In the genomic region with DNA sequence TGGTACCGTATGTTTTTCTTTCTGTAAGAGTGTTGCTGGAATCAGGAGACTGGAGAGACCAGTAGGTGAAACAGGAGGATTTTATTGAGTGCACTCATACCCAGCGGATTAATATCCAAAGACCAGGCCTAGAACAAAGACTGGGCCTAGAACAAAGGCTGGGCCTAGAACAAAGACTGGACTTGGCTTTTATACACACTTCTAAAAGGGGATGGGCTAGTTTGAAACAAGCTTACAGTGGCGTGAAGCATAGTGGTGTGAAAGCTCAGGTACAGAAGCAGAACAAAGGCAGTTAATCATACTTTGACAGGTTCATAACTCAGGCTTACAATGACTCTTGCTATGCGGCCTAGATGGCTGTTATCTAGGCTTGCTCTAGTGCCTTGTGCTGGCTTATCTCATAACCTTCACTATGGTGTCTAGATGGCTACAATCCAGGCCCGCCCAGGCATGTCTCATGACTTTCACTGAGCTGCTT, we compare ENCODE assay signal across 1 cellular context.
A peak's percentile ranks its signal among the peaks of the same experiment; 100 is the strongest.
TF ChIP-seq lines count a peak whose summit lies in the region.

No MANE protein-coding gene starts in this region.

TF ChIP-seq in K562, 482 proteins besides CTCF, POLR2A, EP300 and RAD21 (continued from another document and continues in another):
- TF ChIP-seq, protein P1, sequence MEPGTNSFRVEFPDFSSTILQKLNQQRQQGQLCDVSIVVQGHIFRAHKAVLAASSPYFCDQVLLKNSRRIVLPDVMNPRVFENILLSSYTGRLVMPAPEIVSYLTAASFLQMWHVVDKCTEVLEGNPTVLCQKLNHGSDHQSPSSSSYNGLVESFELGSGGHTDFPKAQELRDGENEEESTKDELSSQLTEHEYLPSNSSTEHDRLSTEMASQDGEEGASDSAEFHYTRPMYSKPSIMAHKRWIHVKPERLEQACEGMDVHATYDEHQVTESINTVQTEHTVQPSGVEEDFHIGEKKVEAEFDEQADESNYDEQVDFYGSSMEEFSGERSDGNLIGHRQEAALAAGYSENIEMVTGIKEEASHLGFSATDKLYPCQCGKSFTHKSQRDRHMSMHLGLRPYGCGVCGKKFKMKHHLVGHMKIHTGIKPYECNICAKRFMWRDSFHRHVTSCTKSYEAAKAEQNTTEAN (CRISPR knock-in tag; IDR thresholded peaks at IDR 0.05), result no peak
- TF ChIP-seq ZNF24 (IDR thresholded peaks at IDR 0.05), result no peak; the same call in 1 of the 2 replicates
- no peak for TF ChIP-seq PCBP2 (IDR thresholded peaks at IDR 0.05; ENCODE audit: low read depth, low read length, poor library complexity, severe bottlenecking)
- TF ChIP-seq, protein P2, sequence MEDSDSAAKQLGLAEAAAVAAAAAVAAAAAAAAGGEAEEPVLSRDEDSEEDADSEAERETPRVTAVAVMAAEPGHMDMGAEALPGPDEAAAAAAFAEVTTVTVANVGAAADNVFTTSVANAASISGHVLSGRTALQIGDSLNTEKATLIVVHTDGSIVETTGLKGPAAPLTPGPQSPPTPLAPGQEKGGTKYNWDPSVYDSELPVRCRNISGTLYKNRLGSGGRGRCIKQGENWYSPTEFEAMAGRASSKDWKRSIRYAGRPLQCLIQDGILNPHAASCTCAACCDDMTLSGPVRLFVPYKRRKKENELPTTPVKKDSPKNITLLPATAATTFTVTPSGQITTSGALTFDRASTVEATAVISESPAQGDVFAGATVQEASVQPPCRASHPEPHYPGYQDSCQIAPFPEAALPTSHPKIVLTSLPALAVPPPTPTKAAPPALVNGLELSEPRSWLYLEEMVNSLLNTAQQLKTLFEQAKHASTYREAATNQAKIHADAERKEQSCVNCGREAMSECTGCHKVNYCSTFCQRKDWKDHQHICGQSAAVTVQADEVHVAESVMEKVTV (CRISPR knock-in tag; IDR thresholded peaks at IDR 0.05), result 0 out of 2 replicates have a peak, but pooled peaks have one; percentile 12
- TF ChIP-seq HOMEZ (CRISPR knock-in tag; IDR thresholded peaks at IDR 0.05), result no peak; the same call in 1 of the 2 replicates
- TF ChIP-seq FIP1L1 (IDR thresholded peaks at IDR 0.05; ENCODE audit: low read depth, low read length, poor library complexity, severe bottlenecking), result no peak
- TF ChIP-seq, protein P3, sequence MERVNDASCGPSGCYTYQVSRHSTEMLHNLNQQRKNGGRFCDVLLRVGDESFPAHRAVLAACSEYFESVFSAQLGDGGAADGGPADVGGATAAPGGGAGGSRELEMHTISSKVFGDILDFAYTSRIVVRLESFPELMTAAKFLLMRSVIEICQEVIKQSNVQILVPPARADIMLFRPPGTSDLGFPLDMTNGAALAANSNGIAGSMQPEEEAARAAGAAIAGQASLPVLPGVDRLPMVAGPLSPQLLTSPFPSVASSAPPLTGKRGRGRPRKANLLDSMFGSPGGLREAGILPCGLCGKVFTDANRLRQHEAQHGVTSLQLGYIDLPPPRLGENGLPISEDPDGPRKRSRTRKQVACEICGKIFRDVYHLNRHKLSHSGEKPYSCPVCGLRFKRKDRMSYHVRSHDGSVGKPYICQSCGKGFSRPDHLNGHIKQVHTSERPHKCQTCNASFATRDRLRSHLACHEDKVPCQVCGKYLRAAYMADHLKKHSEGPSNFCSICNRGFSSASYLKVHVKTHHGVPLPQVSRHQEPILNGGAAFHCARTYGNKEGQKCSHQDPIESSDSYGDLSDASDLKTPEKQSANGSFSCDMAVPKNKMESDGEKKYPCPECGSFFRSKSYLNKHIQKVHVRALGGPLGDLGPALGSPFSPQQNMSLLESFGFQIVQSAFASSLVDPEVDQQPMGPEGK (CRISPR knock-in tag; IDR thresholded peaks at IDR 0.05; ENCODE audit: borderline replicate concordance), result no peak
- TF ChIP-seq ZNF263 (CRISPR knock-in tag; IDR thresholded peaks at IDR 0.05; ENCODE audit: borderline replicate concordance), result no peak
- no peak for TF ChIP-seq ARID2 (IDR thresholded peaks at IDR 0.05)
- no peak for TF ChIP-seq XRCC4 (IDR thresholded peaks at IDR 0.05; ENCODE audit: extremely low read depth, insufficient read depth, insufficient read length)
- no peak for TF ChIP-seq IRF9 (tag; IDR thresholded peaks at IDR 0.05)
- no peak for TF ChIP-seq MXI1 (IDR thresholded peaks at IDR 0.05; ENCODE audit: low read depth, low read length)
- TF ChIP-seq RNF219 (CRISPR knock-in tag; IDR thresholded peaks at IDR 0.05), result no peak
- TF ChIP-seq, protein P4, sequence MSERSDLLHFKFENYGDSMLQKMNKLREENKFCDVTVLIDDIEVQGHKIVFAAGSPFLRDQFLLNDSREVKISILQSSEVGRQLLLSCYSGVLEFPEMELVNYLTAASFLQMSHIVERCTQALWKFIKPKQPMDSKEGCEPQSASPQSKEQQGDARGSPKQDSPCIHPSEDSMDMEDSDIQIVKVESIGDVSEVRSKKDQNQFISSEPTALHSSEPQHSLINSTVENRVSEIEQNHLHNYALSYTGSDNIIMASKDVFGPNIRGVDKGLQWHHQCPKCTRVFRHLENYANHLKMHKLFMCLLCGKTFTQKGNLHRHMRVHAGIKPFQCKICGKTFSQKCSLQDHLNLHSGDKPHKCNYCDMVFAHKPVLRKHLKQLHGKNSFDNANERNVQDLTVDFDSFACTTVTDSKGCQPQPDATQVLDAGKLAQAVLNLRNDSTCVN (CRISPR knock-in tag; IDR thresholded peaks at IDR 0.05), result no peak
- TF ChIP-seq LEF1 (IDR thresholded peaks at IDR 0.05), result peak; percentile 75
- TF ChIP-seq KLF10 (CRISPR knock-in tag; IDR thresholded peaks at IDR 0.05), result no peak
- TF ChIP-seq ZNF175 (CRISPR knock-in tag; IDR thresholded peaks at IDR 0.05; ENCODE audit: low read depth), result no peak
- TF ChIP-seq, protein P5, sequence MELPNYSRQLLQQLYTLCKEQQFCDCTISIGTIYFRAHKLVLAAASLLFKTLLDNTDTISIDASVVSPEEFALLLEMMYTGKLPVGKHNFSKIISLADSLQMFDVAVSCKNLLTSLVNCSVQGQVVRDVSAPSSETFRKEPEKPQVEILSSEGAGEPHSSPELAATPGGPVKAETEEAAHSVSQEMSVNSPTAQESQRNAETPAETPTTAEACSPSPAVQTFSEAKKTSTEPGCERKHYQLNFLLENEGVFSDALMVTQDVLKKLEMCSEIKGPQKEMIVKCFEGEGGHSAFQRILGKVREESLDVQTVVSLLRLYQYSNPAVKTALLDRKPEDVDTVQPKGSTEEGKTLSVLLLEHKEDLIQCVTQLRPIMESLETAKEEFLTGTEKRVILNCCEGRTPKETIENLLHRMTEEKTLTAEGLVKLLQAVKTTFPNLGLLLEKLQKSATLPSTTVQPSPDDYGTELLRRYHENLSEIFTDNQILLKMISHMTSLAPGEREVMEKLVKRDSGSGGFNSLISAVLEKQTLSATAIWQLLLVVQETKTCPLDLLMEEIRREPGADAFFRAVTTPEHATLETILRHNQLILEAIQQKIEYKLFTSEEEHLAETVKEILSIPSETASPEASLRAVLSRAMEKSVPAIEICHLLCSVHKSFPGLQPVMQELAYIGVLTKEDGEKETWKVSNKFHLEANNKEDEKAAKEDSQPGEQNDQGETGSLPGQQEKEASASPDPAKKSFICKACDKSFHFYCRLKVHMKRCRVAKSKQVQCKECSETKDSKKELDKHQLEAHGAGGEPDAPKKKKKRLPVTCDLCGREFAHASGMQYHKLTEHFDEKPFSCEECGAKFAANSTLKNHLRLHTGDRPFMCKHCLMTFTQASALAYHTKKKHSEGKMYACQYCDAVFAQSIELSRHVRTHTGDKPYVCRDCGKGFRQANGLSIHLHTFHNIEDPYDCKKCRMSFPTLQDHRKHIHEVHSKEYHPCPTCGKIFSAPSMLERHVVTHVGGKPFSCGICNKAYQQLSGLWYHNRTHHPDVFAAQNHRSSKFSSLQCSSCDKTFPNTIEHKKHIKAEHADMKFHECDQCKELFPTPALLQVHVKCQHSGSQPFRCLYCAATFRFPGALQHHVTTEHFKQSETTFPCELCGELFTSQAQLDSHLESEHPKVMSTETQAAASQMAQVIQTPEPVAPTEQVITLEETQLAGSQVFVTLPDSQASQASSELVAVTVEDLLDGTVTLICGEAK (IDR thresholded peaks at IDR 0.05), result 0 out of 2 replicates have a peak, but pooled peaks have one; percentile 33
- TF ChIP-seq, protein P5 (CRISPR knock-in tag; IDR thresholded peaks at IDR 0.05), result no peak
- TF ChIP-seq, protein P6, sequence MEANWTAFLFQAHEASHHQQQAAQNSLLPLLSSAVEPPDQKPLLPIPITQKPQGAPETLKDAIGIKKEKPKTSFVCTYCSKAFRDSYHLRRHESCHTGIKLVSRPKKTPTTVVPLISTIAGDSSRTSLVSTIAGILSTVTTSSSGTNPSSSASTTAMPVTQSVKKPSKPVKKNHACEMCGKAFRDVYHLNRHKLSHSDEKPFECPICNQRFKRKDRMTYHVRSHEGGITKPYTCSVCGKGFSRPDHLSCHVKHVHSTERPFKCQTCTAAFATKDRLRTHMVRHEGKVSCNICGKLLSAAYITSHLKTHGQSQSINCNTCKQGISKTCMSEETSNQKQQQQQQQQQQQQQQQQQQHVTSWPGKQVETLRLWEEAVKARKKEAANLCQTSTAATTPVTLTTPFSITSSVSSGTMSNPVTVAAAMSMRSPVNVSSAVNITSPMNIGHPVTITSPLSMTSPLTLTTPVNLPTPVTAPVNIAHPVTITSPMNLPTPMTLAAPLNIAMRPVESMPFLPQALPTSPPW (CRISPR knock-in tag; IDR thresholded peaks at IDR 0.05), result no peak
- TF ChIP-seq ELF4 (CRISPR knock-in tag; IDR thresholded peaks at IDR 0.05), result no peak
- TF ChIP-seq ATF2 (CRISPR knock-in tag; IDR thresholded peaks at IDR 0.05), result no peak
- no peak for TF ChIP-seq PTRF (tag; IDR thresholded peaks at IDR 0.05)
- TF ChIP-seq PHTF2 (CRISPR knock-in tag; IDR thresholded peaks at IDR 0.05), result no peak
- no peak for TF ChIP-seq GABPB2 (CRISPR knock-in tag; conservative IDR thresholded peaks at IDR 0.05)
- no peak; the same call in 1 of the 2 replicates for TF ChIP-seq GATAD2B (IDR thresholded peaks at IDR 0.05; ENCODE audit: borderline replicate concordance)
- no peak for TF ChIP-seq NR3C1 (CRISPR knock-in tag; IDR thresholded peaks at IDR 0.05)
- TF ChIP-seq BCL6 (CRISPR knock-in tag; IDR thresholded peaks at IDR 0.05), result peak; percentile 39; the same call in 1 of the 2 replicates
- no peak for TF ChIP-seq ZNF224 (CRISPR knock-in tag; IDR thresholded peaks at IDR 0.05)
- TF ChIP-seq RFX7 (CRISPR knock-in tag; IDR thresholded peaks at IDR 0.05), result no peak
